Comparison of ENCODE assay signal across 21 cellular contexts in genomic region chr2:20485612-20485926, GRCh38.
"Had no signal": no experiment of that assay in that cellular context is flagged by ENCODE, and none has a peak within 500 bp of the region (broad histone marks: within the 10 kb centered on the region; RNA-seq: fewer than 3 reads in every experiment).

No MANE protein-coding gene starts in this region.

- DNase-seq: activated B cell treated with CpG ODN at 0.5 μM for 24 hours; activated CD8-positive, alpha-beta T cell treated with anti-CD3 and anti-CD28 coated beads, Interleukin-2, amount 10 ng/mL, durations not matched to agents 7 days and 5 days; activated gamma-delta T cell; activated naive CD4-positive, alpha-beta T cell treated with anti-CD3 and anti-CD28 coated beads, Interleukin-2, amount 10 ng/mL, durations not matched to agents 7 days and 5 days; activated naive CD8-positive, alpha-beta T cell treated with anti-CD3 and anti-CD28 coated beads, Interleukin-2, amount 10 ng/mL, durations not matched to agents 7 days and 5 days; cortex of kidney; hippocampal formation; lower lobe of right lung; nephron progenitor cell; ovary; stimulated activated CD4-positive, alpha-beta T cell treated with anti-CD3 and anti-CD28 coated beads, Interleukin-1b, Interleukin-23, amount 100 ng/mL, for 48 hours; stimulated activated CD4-positive, alpha-beta T cell treated with anti-CD3 and anti-CD28 coated beads, Interleukin-4, amount 100 ng/mL, for 4 hours; stimulated activated CD8-positive, alpha-beta memory T cell treated with anti-CD3 and anti-CD28 coated beads, Interleukin-4, amount 100 ng/mL, for 48 hours; stimulated activated naive CD8-positive, alpha-beta T cell treated with anti-CD3 and anti-CD28 coated beads, Interleukin-15, amount 100 ng/mL, for 72 hours; T-helper 1 cell had no signal

- H3K36me3 ChIP-seq: ascending aorta, cardiac muscle cell, lower lobe of right lung, ovary, tibial nerve had no signal

- H3K27ac ChIP-seq: ascending aorta, cardiac muscle cell, lower lobe of right lung had no signal

- H3K27me3 ChIP-seq: ascending aorta, cardiac muscle cell, ovary, tibial nerve had no signal

- FAIRE-seq: endothelial cell of umbilical vein had no signal

- ATAC-seq: activated CD8-positive, alpha-beta T cell treated with anti-CD3 and anti-CD28 coated beads, Interleukin-2, amount 10 ng/mL, durations not matched to agents 7 days and 5 days; lower lobe of right lung; stimulated activated memory B cell treated with anti-CD40 and anti-IgM and Interleukin-4, amounts not matched to agents 10 μg/mL and 1 μg/mL and 100 μg/mL, for 72 hours; stimulated activated naive CD8-positive, alpha-beta T cell treated with anti-CD3 and anti-CD28 coated beads, Interleukin-15, amount 100 ng/mL, for 72 hours had no signal

- H3K9me3 ChIP-seq: ascending aorta, lower lobe of right lung, ovary, tibial nerve had no signal

- H3K4me2 ChIP-seq: smooth muscle cell had no signal

- H3K4me3 ChIP-seq: ascending aorta, cardiac muscle cell, lower lobe of right lung, ovary, smooth muscle cell, tibial nerve had no signal
